15 cellular contexts compared by ENCODE assay signal in the genomic region with DNA sequence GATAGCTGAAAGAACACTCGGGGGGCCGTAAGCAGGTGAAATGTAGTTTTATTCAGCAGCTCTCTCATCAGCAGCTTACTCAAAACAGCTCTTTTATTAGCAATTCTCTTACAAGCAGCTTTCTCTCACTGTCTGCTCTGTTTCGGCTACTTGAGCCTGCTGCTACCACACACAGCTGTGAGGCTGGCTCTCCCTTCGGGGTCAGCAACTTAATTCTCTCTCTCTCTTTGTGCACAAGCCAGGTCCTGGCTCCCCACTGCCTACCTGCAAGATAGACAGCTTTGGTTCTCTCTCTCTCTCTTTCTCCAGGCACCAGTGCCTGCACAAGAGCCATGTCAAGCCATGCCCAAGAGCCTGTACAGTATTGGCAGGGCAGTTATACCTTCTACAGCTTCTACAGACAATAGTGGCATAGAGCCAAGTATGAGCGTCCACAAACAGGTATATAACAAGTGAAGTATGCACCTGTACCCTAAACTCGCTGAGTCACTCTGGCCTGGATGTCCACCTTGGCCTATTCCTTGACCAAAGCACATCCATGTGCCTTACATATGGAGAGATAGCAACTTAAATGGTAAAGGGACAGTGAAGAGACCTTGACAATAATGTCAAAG.
"Had no signal": no experiment of that assay in that cellular context is flagged by ENCODE, and none has a peak within 500 bp of the region (broad histone marks: within the 10 kb centered on the region; RNA-seq: fewer than 3 reads in every experiment).

No MANE protein-coding gene starts in this region.

- H3K9me3 Mint-ChIP-seq: activated CD8-positive, alpha-beta T cell treated with anti-CD3 and anti-CD28 coated beads for 36 hours; activated naive CD8-positive, alpha-beta T cell treated with anti-CD3 and anti-CD28 coated beads, Interleukin-2, amount 10 ng/mL, durations not matched to agents 7 days and 5 days; stimulated activated naive CD8-positive, alpha-beta T cell treated with anti-CD3 and anti-CD28 coated beads, Interleukin-15, Interleukin-2, amounts not matched to agents 100 ng/mL and 50 ng/mL, for 24 hours had no signal

- H3K36me3 Mint-ChIP-seq: immature natural killer cell had no signal

- H3K4me1 ChIP-seq: esophagus squamous epithelium, pancreas, upper lobe of right lung had no signal

- H3K4me3 Mint-ChIP-seq: activated CD4-positive, alpha-beta T cell treated with anti-CD3 and anti-CD28 coated beads for 36 hours; activated CD8-positive, alpha-beta T cell treated with anti-CD3 and anti-CD28 coated beads for 36 hours; activated naive CD8-positive, alpha-beta T cell treated with anti-CD3 and anti-CD28 coated beads, Interleukin-2, amount 10 ng/mL, durations not matched to agents 7 days and 5 days; immature natural killer cell; stimulated activated naive CD8-positive, alpha-beta T cell treated with anti-CD3 and anti-CD28 coated beads, Interleukin-15, Interleukin-2, amounts not matched to agents 100 ng/mL and 50 ng/mL, for 24 hours had no signal

- H3K9me3 ChIP-seq: esophagus squamous epithelium, pancreas, upper lobe of right lung had no signal

- DNase-seq: activated CD4-positive, alpha-beta T cell treated with anti-CD3 and anti-CD28 coated beads for 36 hours; activated CD8-positive, alpha-beta memory T cell treated with anti-CD3 and anti-CD28 coated beads, Interleukin-2, amount 50 U/mL, for 4 hours; activated CD8-positive, alpha-beta T cell treated with anti-CD3 and anti-CD28 coated beads for 36 hours; activated naive CD8-positive, alpha-beta T cell treated with anti-CD3 and anti-CD28 coated beads, Interleukin-2, amount 10 ng/mL, durations not matched to agents 7 days and 5 days; dermis blood vessel endothelial cell; esophagus squamous epithelium; foreskin fibroblast; immature natural killer cell; pancreas; stimulated activated CD4-positive, alpha-beta T cell treated with anti-CD3 and anti-CD28 coated beads, Interleukin-4, amount 100 ng/mL, for 1 hour; stimulated activated CD8-positive, alpha-beta memory T cell treated with anti-CD3 and anti-CD28 coated beads, Interleukin-4, amount 100 ng/mL, for 48 hours; T1000; upper lobe of right lung had no signal

- H3K4me1 Mint-ChIP-seq: activated CD4-positive, alpha-beta T cell treated with anti-CD3 and anti-CD28 coated beads for 36 hours; immature natural killer cell had no signal

- H3K27ac Mint-ChIP-seq: activated CD4-positive, alpha-beta T cell treated with anti-CD3 and anti-CD28 coated beads for 36 hours; activated CD8-positive, alpha-beta T cell treated with anti-CD3 and anti-CD28 coated beads for 36 hours; activated naive CD8-positive, alpha-beta T cell treated with anti-CD3 and anti-CD28 coated beads, Interleukin-2, amount 10 ng/mL, durations not matched to agents 7 days and 5 days; immature natural killer cell; stimulated activated naive CD8-positive, alpha-beta T cell treated with anti-CD3 and anti-CD28 coated beads, Interleukin-15, Interleukin-2, amounts not matched to agents 100 ng/mL and 50 ng/mL, for 24 hours had no signal

- ATAC-seq: activated CD4-positive, alpha-beta T cell treated with anti-CD3 and anti-CD28 coated beads for 36 hours; activated CD8-positive, alpha-beta T cell treated with anti-CD3 and anti-CD28 coated beads for 36 hours; pancreas; upper lobe of right lung had no signal

- H3K27ac ChIP-seq: esophagus squamous epithelium, pancreas, upper lobe of right lung, VCaP had no signal

- H3K4me3 ChIP-seq: esophagus squamous epithelium, pancreas, upper lobe of right lung had no signal

- H3K27me3 ChIP-seq: pancreas had no signal

- H3K36me3 ChIP-seq: esophagus squamous epithelium, pancreas, upper lobe of right lung had no signal
